In genomic region chr2:101808006-101808562, GRCh38 we compare ENCODE assay signal across 27 cellular contexts.
DNase-seq lines count a peak whose midpoint lies in the region; ATAC-seq, FAIRE-seq and TF ChIP-seq lines count a peak whose summit lies in the region.
"Had no signal": no experiment of that assay in that cellular context is flagged by ENCODE, and none has a peak within 500 bp of the region (broad histone marks: within the 10 kb centered on the region; RNA-seq: fewer than 3 reads in every experiment).

No MANE protein-coding gene starts in this region.

- H3K4me3 ChIP-seq in A549 (no peak overlapping the region), HUES48 (ENCODE audit: low read depth, low read length) (no peak overlapping the region), H1 (ENCODE audit: extremely low read depth in 1 of 4, insufficient read depth in 2 of 4, low read depth in 3 of 4, low read length in 4 of 4) (no peak overlapping the region)
- H3K4me3 ChIP-seq in effector memory CD4-positive, alpha-beta T cell (ENCODE audit: insufficient read depth, low read depth, low read length, poor library complexity, severe bottlenecking), result no peak overlapping the region
- H3K4me3 ChIP-seq: coronary artery, tibial artery had no signal

- peaks cover 3% of the 10 kb centered on the region; the same call in 1 of the 2 replicates for H3K23me2 ChIP-seq in H1 (ENCODE audit: low read depth, low read length)

- H3K79me2 ChIP-seq in H1 (ENCODE audit: control insufficient read depth in 1 of 2, insufficient read depth in 2 of 2, low read length in 2 of 2), result peaks cover 7 to 93% of the 10 kb centered on the region in 2 experiments; a peak in 3 of 4 replicates

- no peaks in the 10 kb centered on the region for H3K27me3 Mint-ChIP-seq in nephron progenitor cell (ENCODE audit: low read depth, poor library complexity)
- H3K27me3 Mint-ChIP-seq: activated CD4-positive, alpha-beta memory T cell treated with anti-CD3 and anti-CD28 coated beads for 36 hours; activated naive CD8-positive, alpha-beta T cell treated with anti-CD3 and anti-CD28 coated beads, Interleukin-2, amount 50 U/mL, for 24 hours had no signal

- no peak overlapping the region for H4K5ac ChIP-seq in H1 (ENCODE audit: insufficient read length, low read depth, low read length)

- no peak overlapping the region for H2BK15ac ChIP-seq in H1 (ENCODE audit: low read length)

- no peak for TF ChIP-seq CTCF in A549 (IDR thresholded peaks at IDR 0.05)
- no peak for TF ChIP-seq CTCF in H1 (IDR thresholded peaks at IDR 0.05; ENCODE audit: control extremely low read depth in 1 of 3, insufficient read depth in 1 of 3, low read depth in 1 of 3, low read length in 3 of 3)
- TF ChIP-seq CTCF in nephron progenitor cell (IDR thresholded peaks at IDR 0.05), result no peak

- H3K18ac ChIP-seq in H1 (ENCODE audit: extremely low read depth, low read length), result peak overlapping the region; percentile 64; the same call in 1 of the 2 replicates

- TF ChIP-seq POLR2A in A549 (IDR thresholded peaks at IDR 0.05; ENCODE audit: low read length) (0 out of 2 replicates have a peak, but pooled peaks have one; percentile 17), H1 (IDR thresholded peaks at IDR 0.05; ENCODE audit: control extremely low read depth in 1 of 2, low read depth in 2 of 2, low read length in 2 of 2) (no peak)

- H3K27me3 ChIP-seq in HUES48 (ENCODE audit: control insufficient read depth, insufficient read depth, low read length) (no peaks in the 10 kb centered on the region), H1 (replicated peaks in 1 of 4; ENCODE audit: control insufficient read depth in 3 of 4, extremely low read depth in 1 of 4, insufficient read depth in 3 of 4, low read length in 3 of 4) (no peaks in the 10 kb centered on the region)
- no peaks in the 10 kb centered on the region for H3K27me3 ChIP-seq in effector memory CD4-positive, alpha-beta T cell (replicated peaks; ENCODE audit: control insufficient read depth, insufficient read depth, low read length, poor library complexity, severe bottlenecking)
- H3K27me3 ChIP-seq: neutrophil, tibial artery had no signal

- WGBS in A549 (ENCODE audit: missing lambda C conversion rate), result 85% methylated on average over 6 of the region's 6 CpGs
- 59% methylated on average over 6 of the region's 6 CpGs; no CpG with 5 or more reads in 1 of the 2 experiments for WGBS in H1 (ENCODE audit: extremely low coverage in 1 of 2, insufficient coverage in 1 of 2, insufficient read length in 1 of 2, insufficient replicate concordance in 2 of 2, low coverage in 1 of 2, low lambda C conversion rate in 2 of 2, missing lambda C conversion rate in 1 of 2), 2 experiments

- H3K9me3 ChIP-seq in A549, result no peaks in the 10 kb centered on the region
- no peaks in the 10 kb centered on the region for H3K9me3 ChIP-seq in HUES48 (ENCODE audit: control insufficient read depth, insufficient read depth, low read length)
- H3K9me3 ChIP-seq in H1 (ENCODE audit: insufficient read depth in 2 of 2, low read depth in 1 of 2, low read length in 1 of 2), result no peaks in the 10 kb centered on the region
- no peaks in the 10 kb centered on the region for H3K9me3 ChIP-seq in effector memory CD4-positive, alpha-beta T cell (ENCODE audit: control insufficient read depth, low read length)
- H3K9me3 ChIP-seq: neutrophil, tibial artery had no signal

- H3K27ac Mint-ChIP-seq in nephron progenitor cell, result peak overlapping the region; percentile 68

- peak overlapping the region; percentile 4 for H2AK5ac ChIP-seq in H1 (ENCODE audit: low read depth, low read length)

- no peak overlapping the region for H4K91ac ChIP-seq in H1 (replicated peaks; ENCODE audit: insufficient read length, low read length)

- FAIRE-seq in A549 (lab: Jason Lieb, UNC), result no peak
- FAIRE-seq in H1 (lab: Jason Lieb, UNC), result no peak
- FAIRE-seq: A204.1, endothelial cell of umbilical vein, GM18507, small intestine had no signal

- no peak overlapping the region for H2BK120ac ChIP-seq in H1 (replicated peaks; ENCODE audit: low read depth, low read length)

- H3K79me1 ChIP-seq in H1 (ENCODE audit: low read depth, low read length), result peaks cover 7% of the 10 kb centered on the region

- no peak overlapping the region for H3K14ac ChIP-seq in H1 (ENCODE audit: insufficient read length)

- H3K23ac ChIP-seq in H1 (ENCODE audit: insufficient read length), result no peak overlapping the region

- no peak overlapping the region for H3K4me2 ChIP-seq in A549
- H3K4me2 ChIP-seq in H1 (ENCODE audit: insufficient read depth in 1 of 2, low read depth in 2 of 2, low read length in 2 of 2), result peak overlapping the region; percentile 38 to 50; a peak in 3 of 4 replicates

- CTCF ChIA-PET in A549 (lab: Yijun Ruan, JAX) (interaction anchor here (6.4 kb wide), 1 partner anchor 14 kb away, joined by 29 read pairs; no protein-coding TSS in a partner anchor), H1 (lab: Charles Lee; ENCODE audit: partially characterized antibody) (interaction anchor here (1.0 to 3.8 kb wide), 3 partner anchors 14 to 82 kb away, joined by 3 to 20 read pairs (median 3); no protein-coding TSS in a partner anchor)

- POLR2A ChIA-PET in A549 (lab: Yijun Ruan, JAX), result no interaction called here
- POLR2A ChIA-PET in H1 (lab: Charles Lee; ENCODE audit: partially characterized antibody), result no interaction called here

- no peak overlapping the region for H2BK12ac ChIP-seq in H1 (ENCODE audit: low read depth, low read length)

- peaks cover 52% of the 10 kb centered on the region for H3K4me1 ChIP-seq in A549
- peaks cover 67% of the 10 kb centered on the region for H3K4me1 ChIP-seq in HUES48 (ENCODE audit: control insufficient read depth, insufficient read depth, low read length)
- peaks cover 4 to 23% (median 20%) of the 10 kb centered on the region in 4 experiments for H3K4me1 ChIP-seq in H1 (replicated peaks in 1 of 4; ENCODE audit: control insufficient read depth in 3 of 4, insufficient read depth in 4 of 4, low read length in 3 of 4)
- no peaks in the 10 kb centered on the region for H3K4me1 ChIP-seq in effector memory CD4-positive, alpha-beta T cell (ENCODE audit: control insufficient read depth, insufficient read depth, low read length, poor library complexity, severe bottlenecking)

- peaks cover 21% of the 10 kb centered on the region for H3K36me3 Mint-ChIP-seq in nephron progenitor cell (ENCODE audit: low read depth)

- peak overlapping the region in 1 of 2 experiments; percentile 88; a peak in 3 of 6 replicates for H3K27ac ChIP-seq in A549
- H3K27ac ChIP-seq in HUES48 (ENCODE audit: low read depth, low read length), result peak overlapping the region; percentile 58
- H3K27ac ChIP-seq in H1 (ENCODE audit: low read depth, low read length), result no peak overlapping the region
- no peak overlapping the region for H3K27ac ChIP-seq in effector memory CD4-positive, alpha-beta T cell (ENCODE audit: insufficient read depth, low read length, poor library complexity, severe bottlenecking)
- H3K27ac ChIP-seq: coronary artery, RWPE1, tibial artery had no signal

- TF ChIP-seq EP300 in A549 (IDR thresholded peaks at IDR 0.05) (no peak), H1 (IDR thresholded peaks at IDR 0.05; ENCODE audit: borderline replicate concordance in 1 of 2, low read depth in 2 of 2, low read length in 2 of 2) (no peak)

- no peak overlapping the region for H4K8ac ChIP-seq in H1 (ENCODE audit: extremely low read depth, insufficient read depth, low read length)

- H3K4me3 Mint-ChIP-seq in nephron progenitor cell, result no peak overlapping the region
- H3K4me3 Mint-ChIP-seq: activated CD4-positive, alpha-beta memory T cell treated with anti-CD3 and anti-CD28 coated beads for 36 hours; activated naive CD8-positive, alpha-beta T cell treated with anti-CD3 and anti-CD28 coated beads, Interleukin-2, amount 50 U/mL, for 24 hours had no signal

- peaks cover 6% of the 10 kb centered on the region for H3K9me3 Mint-ChIP-seq in nephron progenitor cell
- H3K9me3 Mint-ChIP-seq: activated CD4-positive, alpha-beta memory T cell treated with anti-CD3 and anti-CD28 coated beads for 36 hours had no signal

- no peak overlapping the region for H3K4ac ChIP-seq in H1 (replicated peaks; ENCODE audit: insufficient read length, low read depth, low read length)

- peak overlapping the region; percentile 36; the same call in 1 of the 2 replicates for H2BK5ac ChIP-seq in H1 (ENCODE audit: low read depth, low read length)

- no peak for TF ChIP-seq RAD21 in A549 (conservative IDR thresholded peaks at IDR 0.05 in 1 of 2, IDR thresholded peaks at IDR 0.05 in 1 of 2)
- no peak for TF ChIP-seq RAD21 in H1 (IDR thresholded peaks at IDR 0.05 in 1 of 2, conservative IDR thresholded peaks at IDR 0.05 in 1 of 2; ENCODE audit: low read depth in 2 of 2, low read length in 2 of 2)

- H3K9ac ChIP-seq in HUES48 (ENCODE audit: low read depth, low read length) (no peak overlapping the region), H1 (replicated peaks in 1 of 4; ENCODE audit: extremely low read depth in 1 of 4, low read depth in 3 of 4, low read length in 3 of 4) (no peak overlapping the region)

- ATAC-seq in A549, result no peak
- ATAC-seq: activated naive CD8-positive, alpha-beta T cell treated with anti-CD3 and anti-CD28 coated beads, Interleukin-2, amount 50 U/mL, for 24 hours had no signal

- no peaks in the 10 kb centered on the region for H3K36me3 ChIP-seq in HUES48 (ENCODE audit: control insufficient read depth, insufficient read depth, low read length)
- H3K36me3 ChIP-seq in H1 (ENCODE audit: control insufficient read depth in 2 of 4, insufficient read depth in 4 of 4, low read length in 3 of 4), result no peaks in the 10 kb centered on the region
- H3K36me3 ChIP-seq in effector memory CD4-positive, alpha-beta T cell (ENCODE audit: control insufficient read depth, insufficient read depth, low read length), result peaks cover 9% of the 10 kb centered on the region
- H3K36me3 ChIP-seq: tibial artery had no signal

- peaks cover 2 to 5% of the 10 kb centered on the region in 2 experiments for H4K20me1 ChIP-seq in H1 (replicated peaks in 1 of 2; ENCODE audit: control insufficient read depth in 1 of 2, insufficient read depth in 2 of 2, low read length in 2 of 2)

- H3K56ac ChIP-seq in H1 (replicated peaks; ENCODE audit: insufficient read length, low read depth, low read length), result no peak overlapping the region

- H2AFZ ChIP-seq in H1 (ENCODE audit: low read length), result no peak overlapping the region

- H3K4me1 Mint-ChIP-seq in nephron progenitor cell, result peaks cover 46% of the 10 kb centered on the region

- no peak for DNase-seq in A549 (ENCODE audit: low read depth in 1 of 2, low spot score in 1 of 2)
- no peak for DNase-seq in H1 (ENCODE audit: low read depth in 1 of 2, low spot score in 2 of 2)
- no peak for DNase-seq in nephron progenitor cell
- no peak for DNase-seq in effector memory CD4-positive, alpha-beta T cell
- no peak for DNase-seq in NCI-H2107 (lab: John Stamatoyannopoulos, UW)
- no peak for DNase-seq in NCI-H748 treated with DMSO at 0.1 percent for 48 hours (lab: John Stamatoyannopoulos, UW)
- no peak for DNase-seq in NCI-H187 (lab: John Stamatoyannopoulos, UW)
- DNase-seq: activated CD4-positive, alpha-beta memory T cell treated with anti-CD3 and anti-CD28 coated beads for 36 hours; activated gamma-delta T cell; activated naive CD8-positive, alpha-beta T cell treated with anti-CD3 and anti-CD28 coated beads, Interleukin-2, amount 50 U/mL, for 24 hours; C1 segment of cervical spinal cord; HCEC 1CT; head of caudate nucleus; KBM-7; NCI-H1436 treated with DMSO at 0.1 percent for 48 hours; NCI-H524 treated with DMSO at 0.1 percent for 48 hours; small intestine; stimulated activated naive CD4-positive, alpha-beta T cell; T-helper 9 cell; tibial artery had no signal

- H2BK20ac ChIP-seq in H1 (ENCODE audit: low read length), result peak overlapping the region; percentile 51; the same call in 1 of the 2 replicates

Comparison
In these comparisons a context has a peak if more than half of its experiments do, and no peak if none do; other contexts are left out.
1. Of the 18 proteins assayed by ChIP-seq in both H1 and A549: peak only in H1: none; only in A549: POLR2A; in both: none; in neither: 17.